22 cellular contexts compared by ENCODE assay signal in the genomic region with DNA sequence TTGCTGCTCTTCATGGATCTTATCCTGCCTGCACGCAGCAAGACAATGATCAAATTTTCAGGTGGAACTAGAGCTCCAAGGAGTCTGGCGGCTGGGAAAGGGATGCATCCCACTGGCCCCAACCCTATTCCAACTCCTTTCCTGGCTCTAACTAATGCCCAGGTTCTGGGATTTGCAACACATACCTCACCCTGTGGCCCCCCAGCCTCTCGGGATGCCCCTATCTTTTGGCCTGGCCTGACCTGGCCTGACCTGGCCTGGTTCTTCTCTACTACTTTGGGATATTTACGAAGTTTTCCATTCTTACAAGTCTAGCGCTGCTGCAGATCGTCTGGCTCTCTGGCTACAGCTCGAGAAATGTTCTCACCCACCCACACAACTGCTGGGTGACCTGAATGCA.
"Had no signal": no experiment of that assay in that cellular context is flagged by ENCODE, and none has a peak within 500 bp of the region (broad histone marks: within the 10 kb centered on the region; RNA-seq: fewer than 3 reads in every experiment).

No MANE protein-coding gene starts in this region.

- H3K36me3 Mint-ChIP-seq: naive thymus-derived CD8-positive, alpha-beta T cell; stimulated activated effector memory CD8-positive, alpha-beta T cell treated with anti-CD3 and anti-CD28 coated beads, Interleukin-12 subunit alpha, Interleukin-12 subunit beta, amount 100 ng/mL, for 72 hours; stimulated activated naive B cell treated with anti-CD40 and anti-IgM and Interleukin-4, amounts not matched to agents 10 μg/mL and 1 μg/mL and 100 μg/mL, for 72 hours had no signal

- H3K4me1 Mint-ChIP-seq: stimulated activated effector memory CD8-positive, alpha-beta T cell treated with anti-CD3 and anti-CD28 coated beads, Interleukin-12 subunit alpha, Interleukin-12 subunit beta, amount 100 ng/mL, for 72 hours; stimulated activated naive B cell treated with anti-CD40 and anti-IgM and Interleukin-4, amounts not matched to agents 10 μg/mL and 1 μg/mL and 100 μg/mL, for 72 hours had no signal

- H3K27ac Mint-ChIP-seq: naive thymus-derived CD8-positive, alpha-beta T cell; nephron progenitor cell; stimulated activated effector memory CD8-positive, alpha-beta T cell treated with anti-CD3 and anti-CD28 coated beads, Interleukin-12 subunit alpha, Interleukin-12 subunit beta, amount 100 ng/mL, for 72 hours; stimulated activated naive B cell treated with anti-CD40 and anti-IgM and Interleukin-4, amounts not matched to agents 10 μg/mL and 1 μg/mL and 100 μg/mL, for 72 hours; stimulated activated naive CD8-positive, alpha-beta T cell treated with anti-CD3 and anti-CD28 coated beads, Interleukin-15, Interleukin-2, amounts not matched to agents 100 ng/mL and 50 ng/mL, for 24 hours had no signal

- H3K9me3 Mint-ChIP-seq: nephron progenitor cell; neural crest cell; stimulated activated effector memory CD8-positive, alpha-beta T cell treated with anti-CD3 and anti-CD28 coated beads, Interleukin-12 subunit alpha, Interleukin-12 subunit beta, amount 100 ng/mL, for 72 hours; stimulated activated naive CD8-positive, alpha-beta T cell treated with anti-CD3 and anti-CD28 coated beads, Interleukin-15, Interleukin-2, amounts not matched to agents 100 ng/mL and 50 ng/mL, for 24 hours had no signal

- ATAC-seq: naive thymus-derived CD8-positive, alpha-beta T cell; pancreas; psoas muscle; right cardiac atrium; right lobe of liver; stimulated activated effector memory CD8-positive, alpha-beta T cell treated with anti-CD3 and anti-CD28 coated beads, Interleukin-12 subunit alpha, Interleukin-12 subunit beta, amount 100 ng/mL, for 72 hours; stimulated activated naive B cell treated with anti-CD40 and anti-IgM and Interleukin-4, amounts not matched to agents 10 μg/mL and 1 μg/mL and 100 μg/mL, for 72 hours had no signal

- H3K4me3 Mint-ChIP-seq: naive thymus-derived CD8-positive, alpha-beta T cell; nephron progenitor cell; neural crest cell; stimulated activated effector memory CD8-positive, alpha-beta T cell treated with anti-CD3 and anti-CD28 coated beads, Interleukin-12 subunit alpha, Interleukin-12 subunit beta, amount 100 ng/mL, for 72 hours; stimulated activated naive B cell treated with anti-CD40 and anti-IgM and Interleukin-4, amounts not matched to agents 10 μg/mL and 1 μg/mL and 100 μg/mL, for 72 hours; stimulated activated naive CD8-positive, alpha-beta T cell treated with anti-CD3 and anti-CD28 coated beads, Interleukin-15, Interleukin-2, amounts not matched to agents 100 ng/mL and 50 ng/mL, for 24 hours had no signal

- DNase-seq: naive thymus-derived CD8-positive, alpha-beta T cell; nephron progenitor cell; nucleus accumbens; pancreas; psoas muscle; right cardiac atrium; right lobe of liver; sigmoid colon; small intestine; stimulated activated CD4-positive, alpha-beta T cell treated with anti-CD3 and anti-CD28 coated beads, Interleukin-15, amount 100 ng/mL, for 24 hours; stimulated activated CD4-positive, alpha-beta T cell treated with anti-CD3 and anti-CD28 coated beads, Interleukin-2, amount 100 ng/mL, for 24 hours; stimulated activated CD4-positive, alpha-beta T cell treated with anti-CD3 and anti-CD28 coated beads, Interleukin-2, amount 100 ng/mL, for 48 hours; stimulated activated CD4-positive, alpha-beta T cell treated with anti-CD3 and anti-CD28 coated beads, Interleukin-4, amount 100 ng/mL, for 24 hours; stimulated activated naive B cell treated with anti-CD40 and anti-IgM and Interleukin-4, amounts not matched to agents 10 μg/mL and 1 μg/mL and 100 μg/mL, for 72 hours; stimulated activated naive CD4-positive, alpha-beta T cell treated with Interleukin-2 at 50 U/mL for 16 hours; stomach; thyroid gland; trophoblast cell; upper lobe of left lung had no signal
